33 cellular contexts compared by ENCODE assay signal in the genomic region with DNA sequence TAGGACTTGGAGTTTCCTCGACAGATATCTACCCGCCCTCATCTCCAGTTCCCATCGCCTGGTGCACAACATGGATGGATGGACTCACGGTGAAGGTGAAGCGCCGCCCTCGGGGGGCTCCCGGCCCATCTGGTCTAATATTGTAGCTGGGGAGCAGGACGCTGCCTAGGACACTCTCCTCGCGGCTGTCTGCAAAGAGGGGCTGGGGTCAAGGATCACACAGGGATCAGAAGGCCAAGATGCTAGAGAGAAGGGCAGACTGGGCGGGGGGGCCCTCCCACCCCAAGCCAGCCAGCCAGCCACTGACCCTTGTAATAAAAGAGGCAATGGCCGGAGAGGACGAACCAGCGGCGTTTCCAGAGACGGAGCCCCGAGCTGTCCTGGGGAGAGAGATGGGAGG. TPM values are rescaled to one million over a fixed set of nuclear protein-coding genes. Genes with fewer than 3 reads are reported as not detected.
"Had no signal": no experiment of that assay in that cellular context is flagged by ENCODE, and none has a peak within 500 bp of the region (broad histone marks: within the 10 kb centered on the region; RNA-seq: fewer than 3 reads in every experiment).

No MANE protein-coding gene starts in this region.

- H3K36me3 Mint-ChIP-seq: naive thymus-derived CD8-positive, alpha-beta T cell; stimulated activated effector memory CD8-positive, alpha-beta T cell treated with anti-CD3 and anti-CD28 coated beads, Interleukin-12 subunit alpha, Interleukin-12 subunit beta, amount 100 ng/mL, for 72 hours had no signal

- H3K27ac Mint-ChIP-seq: stimulated activated effector memory CD8-positive, alpha-beta T cell treated with anti-CD3 and anti-CD28 coated beads, Interleukin-12 subunit alpha, Interleukin-12 subunit beta, amount 100 ng/mL, for 72 hours had no signal

- H3K36me3 ChIP-seq: colonic mucosa, left lung, upper lobe of left lung had no signal

- H3K79me2 ChIP-seq: parathyroid adenoma had no signal

- H3K4me1 ChIP-seq: colonic mucosa, parathyroid adenoma, testis had no signal

- H3K9me3 Mint-ChIP-seq: dendritic cell treated with granulocyte-macrophage colony-stimulating factor and Interleukin-4, amounts not matched to agents 40 ng/mL and 50 ng/mL, for 4 days; naive thymus-derived CD8-positive, alpha-beta T cell; stimulated activated effector memory CD8-positive, alpha-beta T cell treated with anti-CD3 and anti-CD28 coated beads, Interleukin-12 subunit alpha, Interleukin-12 subunit beta, amount 100 ng/mL, for 72 hours had no signal

- H3K4me3 ChIP-seq: colonic mucosa, esophagus squamous epithelium, heart right ventricle, left lung, psoas muscle, sigmoid colon, testis, tibial artery, upper lobe of left lung had no signal

- H3K4me3 Mint-ChIP-seq: dendritic cell treated with granulocyte-macrophage colony-stimulating factor and Interleukin-4, amounts not matched to agents 40 ng/mL and 50 ng/mL, for 4 days; stimulated activated effector memory CD8-positive, alpha-beta T cell treated with anti-CD3 and anti-CD28 coated beads, Interleukin-12 subunit alpha, Interleukin-12 subunit beta, amount 100 ng/mL, for 72 hours had no signal

- ATAC-seq: heart right ventricle; left cardiac atrium; left lung; naive thymus-derived CD8-positive, alpha-beta T cell; psoas muscle; right cardiac atrium; stimulated activated effector memory CD8-positive, alpha-beta T cell treated with anti-CD3 and anti-CD28 coated beads, Interleukin-12 subunit alpha, Interleukin-12 subunit beta, amount 100 ng/mL, for 72 hours; stimulated activated naive CD8-positive, alpha-beta T cell treated with anti-CD3 and anti-CD28 coated beads, Interleukin-15, Interleukin-2, amounts not matched to agents 100 U/mL and 50 U/mL, for 24 hours had no signal

- H3K27ac ChIP-seq: colonic mucosa, esophagus squamous epithelium, heart right ventricle, left lung, parathyroid adenoma, psoas muscle, sigmoid colon, testis, tibial artery, upper lobe of left lung had no signal

- DNase-seq: central memory CD4-positive, alpha-beta T cell; colonic mucosa; effector memory CD4-positive, alpha-beta T cell; erythroblast; esophagus squamous epithelium; foreskin melanocyte; heart right ventricle; hippocampal formation; left cardiac atrium; left lung; mammary epithelial cell; naive thymus-derived CD8-positive, alpha-beta T cell; psoas muscle; right cardiac atrium; sigmoid colon; stimulated activated CD4-positive, alpha-beta T cell treated with anti-CD3 and anti-CD28 coated beads, Interleukin-2, amount 100 ng/mL, for 24 hours; stimulated activated CD4-positive, alpha-beta T cell treated with anti-CD3 and anti-CD28 coated beads, Interleukin-4, amount 100 ng/mL, for 24 hours; stimulated activated naive CD8-positive, alpha-beta T cell treated with anti-CD3 and anti-CD28 coated beads, Interleukin-15, Interleukin-2, amounts not matched to agents 100 U/mL and 50 U/mL, for 24 hours; substantia nigra; testis; tibial artery had no signal

- H3K9me3 ChIP-seq: colonic mucosa, esophagus squamous epithelium, heart right ventricle, left lung, psoas muscle, sigmoid colon, testis, tibial artery, upper lobe of left lung had no signal

- H3K27me3 Mint-ChIP-seq: naive thymus-derived CD8-positive, alpha-beta T cell had no signal

- H2AFZ ChIP-seq: parathyroid adenoma had no signal

- H3K9ac ChIP-seq: parathyroid adenoma had no signal

- H3K27me3 ChIP-seq: esophagus squamous epithelium, heart right ventricle, left lung, sigmoid colon, testis, tibial artery, upper lobe of left lung had no signal

RNA-seq across cellular contexts. Expression of gene PLEKHA4, which starts 7.1 kb away (rescaled TPM):
- polyA plus RNA-seq: neural cell had no signal

RNA-seq across cellular contexts. Expression of gene TULP2, which starts 37.2 kb away (rescaled TPM):
- total RNA-seq: chondrocyte; colonic mucosa; esophagus squamous epithelium; kidney epithelial cell; lower leg skin; mesenteric fat pad; myocyte; naive thymus-derived CD8-positive, alpha-beta T cell; osteoblast; skeletal muscle tissue had no signal
- polyA plus RNA-seq: mammary epithelial cell, neural cell had no signal
